Comparison of ENCODE assay signal across 21 cellular contexts in the genomic region with DNA sequence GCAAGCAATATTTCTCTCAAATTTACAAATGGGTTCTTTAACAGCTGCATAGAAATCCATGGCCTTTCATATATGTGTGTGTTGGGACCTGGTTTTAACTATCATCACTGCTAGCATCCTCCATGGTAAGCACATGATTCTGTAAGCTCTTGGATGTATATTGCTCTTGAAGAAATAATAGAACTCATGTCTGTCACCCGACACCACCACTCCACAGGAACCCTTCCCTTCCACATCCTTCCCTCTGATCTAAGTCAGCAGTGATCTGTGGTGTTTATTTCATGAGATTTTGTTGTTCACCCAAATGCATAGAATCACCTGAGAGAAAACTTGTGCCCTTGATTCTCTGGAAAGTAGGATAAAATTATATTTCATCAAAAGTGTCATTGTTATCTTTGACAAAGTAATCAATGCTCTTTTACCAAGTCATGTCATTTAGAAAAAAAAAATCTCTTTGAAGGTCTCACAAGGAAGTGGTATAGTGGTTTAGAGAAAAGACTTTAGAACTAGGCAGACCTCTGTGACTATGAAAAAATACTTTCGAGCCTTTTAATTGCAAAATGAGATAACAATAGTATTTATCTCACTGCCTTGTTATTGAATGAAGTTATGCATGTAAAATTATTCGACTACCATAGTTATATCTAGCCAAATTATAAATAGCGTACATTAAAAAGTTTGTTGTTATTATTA.
DNase-seq lines count a peak whose midpoint lies in the region; TF ChIP-seq lines count a peak whose summit lies in the region.
"Had no signal": no experiment of that assay in that cellular context is flagged by ENCODE, and none has a peak within 500 bp of the region (broad histone marks: within the 10 kb centered on the region; RNA-seq: fewer than 3 reads in every experiment).

No MANE protein-coding gene starts in this region.

- no peaks in the 10 kb centered on the region for H3K9me3 Mint-ChIP-seq in activated CD4-positive, alpha-beta T cell treated with anti-CD3 and anti-CD28 coated beads, Interleukin-2, amount 10 ng/mL, durations not matched to agents 7 days and 5 days
- no peaks in the 10 kb centered on the region for H3K9me3 Mint-ChIP-seq in activated CD4-positive, alpha-beta T cell treated with anti-CD3 and anti-CD28 coated beads, Interleukin-2, amount 10 ng/mL, durations not matched to agents 24 days and 14 days
- H3K9me3 Mint-ChIP-seq in neural progenitor cell: no peaks in the 10 kb centered on the region
- H3K9me3 Mint-ChIP-seq: memory B cell had no signal

- H2BK120ac ChIP-seq in mesenchymal stem cell (ENCODE audit: low read depth, low read length): no peak overlapping the region

- no peak overlapping the region for H3K18ac ChIP-seq in mesenchymal stem cell (ENCODE audit: low read depth in 1 of 2, low read length in 2 of 2)

- no peak overlapping the region for H4K8ac ChIP-seq in mesenchymal stem cell (ENCODE audit: low read length)

- no peak overlapping the region for H3K4me3 ChIP-seq in Jurkat, Clone E6-1 (ENCODE audit: low read length)
- H3K4me3 ChIP-seq in neural progenitor cell: no peak overlapping the region
- H3K4me3 ChIP-seq in mesenchymal stem cell (ENCODE audit: insufficient read depth in 1 of 2, low read depth in 1 of 2, low read length in 2 of 2): no peak overlapping the region
- H3K4me3 ChIP-seq: ascending aorta; BLaER1 treated with 17β-estradiol and CSF1 and Interleukin-3, amounts not matched to agents 10 nM and 100 nM; ovary; SK-N-MC; transverse colon had no signal

- H4K20me1 ChIP-seq in neural progenitor cell (ENCODE audit: low read depth): no peaks in the 10 kb centered on the region
- H4K20me1 ChIP-seq: BLaER1 treated with 17β-estradiol and CSF1 and Interleukin-3, amounts not matched to agents 10 nM and 100 nM had no signal

- peak overlapping the region; percentile 52 for H3K4me2 ChIP-seq in neural progenitor cell
- no peak overlapping the region for H3K4me2 ChIP-seq in mesenchymal stem cell (ENCODE audit: low read length, poor library complexity, severe bottlenecking)
- H3K4me2 ChIP-seq: BLaER1 treated with 17β-estradiol and CSF1 and Interleukin-3, amounts not matched to agents 10 nM and 100 nM had no signal

- no peak for TF ChIP-seq CTCF in neural progenitor cell (IDR thresholded peaks at IDR 0.05)

- peaks cover 31% of the 10 kb centered on the region for H3K27me3 Mint-ChIP-seq in activated CD4-positive, alpha-beta T cell treated with anti-CD3 and anti-CD28 coated beads, Interleukin-2, amount 10 ng/mL, durations not matched to agents 7 days and 5 days
- H3K27me3 Mint-ChIP-seq in activated CD4-positive, alpha-beta T cell treated with anti-CD3 and anti-CD28 coated beads, Interleukin-2, amount 10 ng/mL, durations not matched to agents 24 days and 14 days: no peaks in the 10 kb centered on the region
- peaks cover 8% of the 10 kb centered on the region for H3K27me3 Mint-ChIP-seq in neural progenitor cell (ENCODE audit: insufficient read depth, low read depth)
- H3K27me3 Mint-ChIP-seq: memory B cell had no signal

- no peak overlapping the region for H3K23ac ChIP-seq in mesenchymal stem cell (ENCODE audit: low read length in 2 of 2)

- no peaks in the 10 kb centered on the region for H3K9me3 ChIP-seq in neural progenitor cell (ENCODE audit: low read depth)
- H3K9me3 ChIP-seq in mesenchymal stem cell (ENCODE audit: control insufficient read depth, low read length): no peaks in the 10 kb centered on the region
- H3K9me3 ChIP-seq: ascending aorta; BLaER1 treated with 17β-estradiol and CSF1 and Interleukin-3, amounts not matched to agents 10 nM and 100 nM; ovary; transverse colon had no signal

- no peaks in the 10 kb centered on the region for H3K27me3 ChIP-seq in neural progenitor cell
- H3K27me3 ChIP-seq in mesenchymal stem cell (ENCODE audit: control insufficient read depth in 1 of 2, insufficient read depth in 1 of 2, low read length in 2 of 2): no peaks in the 10 kb centered on the region
- H3K27me3 ChIP-seq: ascending aorta; BLaER1 treated with 17β-estradiol and CSF1 and Interleukin-3, amounts not matched to agents 10 nM and 100 nM; ovary; transverse colon had no signal

- H3K27ac Mint-ChIP-seq in activated CD4-positive, alpha-beta T cell treated with anti-CD3 and anti-CD28 coated beads, Interleukin-2, amount 10 ng/mL, durations not matched to agents 7 days and 5 days: peak overlapping the region; percentile 89
- no peak overlapping the region for H3K27ac Mint-ChIP-seq in activated CD4-positive, alpha-beta T cell treated with anti-CD3 and anti-CD28 coated beads, Interleukin-2, amount 10 ng/mL, durations not matched to agents 24 days and 14 days
- H3K27ac Mint-ChIP-seq in neural progenitor cell: no peak overlapping the region
- H3K27ac Mint-ChIP-seq: memory B cell had no signal

- H3K9ac ChIP-seq in neural progenitor cell (no peak overlapping the region), mesenchymal stem cell (ENCODE audit: low read length) (no peak overlapping the region)
- H3K9ac ChIP-seq: BLaER1 treated with 17β-estradiol and CSF1 and Interleukin-3, amounts not matched to agents 10 nM and 100 nM had no signal

- H3K79me1 ChIP-seq in mesenchymal stem cell (replicated peaks; ENCODE audit: low read length, poor library complexity, severe bottlenecking): no peaks in the 10 kb centered on the region

- H3K36me3 Mint-ChIP-seq in activated CD4-positive, alpha-beta T cell treated with anti-CD3 and anti-CD28 coated beads, Interleukin-2, amount 10 ng/mL, durations not matched to agents 7 days and 5 days (ENCODE audit: low read depth): no peaks in the 10 kb centered on the region
- no peaks in the 10 kb centered on the region for H3K36me3 Mint-ChIP-seq in activated CD4-positive, alpha-beta T cell treated with anti-CD3 and anti-CD28 coated beads, Interleukin-2, amount 10 ng/mL, durations not matched to agents 24 days and 14 days (ENCODE audit: low read depth)
- H3K36me3 Mint-ChIP-seq in neural progenitor cell: no peaks in the 10 kb centered on the region
- H3K36me3 Mint-ChIP-seq: memory B cell had no signal

- H2AK5ac ChIP-seq in mesenchymal stem cell (ENCODE audit: low read length, severe bottlenecking): no peak overlapping the region

- no peaks in the 10 kb centered on the region for H3K79me2 ChIP-seq in neural progenitor cell (ENCODE audit: low read depth)

- no peak overlapping the region for H2BK15ac ChIP-seq in mesenchymal stem cell (ENCODE audit: low read depth, poor library complexity, severe bottlenecking)

- peaks cover 39% of the 10 kb centered on the region for H3K4me1 Mint-ChIP-seq in activated CD4-positive, alpha-beta T cell treated with anti-CD3 and anti-CD28 coated beads, Interleukin-2, amount 10 ng/mL, durations not matched to agents 7 days and 5 days
- peaks cover 2% of the 10 kb centered on the region for H3K4me1 Mint-ChIP-seq in activated CD4-positive, alpha-beta T cell treated with anti-CD3 and anti-CD28 coated beads, Interleukin-2, amount 10 ng/mL, durations not matched to agents 24 days and 14 days
- peaks cover 24% of the 10 kb centered on the region for H3K4me1 Mint-ChIP-seq in neural progenitor cell
- H3K4me1 Mint-ChIP-seq: memory B cell had no signal

- H3K36me3 ChIP-seq in neural progenitor cell: no peaks in the 10 kb centered on the region
- H3K36me3 ChIP-seq in mesenchymal stem cell (ENCODE audit: control insufficient read depth in 1 of 2, insufficient read depth in 2 of 2, low read depth in 1 of 2, low read length in 2 of 2): no peaks in the 10 kb centered on the region
- H3K36me3 ChIP-seq: ascending aorta; BLaER1 treated with 17β-estradiol and CSF1 and Interleukin-3, amounts not matched to agents 10 nM and 100 nM; ovary; transverse colon had no signal

- peak; percentile 61 for DNase-seq in activated CD4-positive, alpha-beta T cell treated with anti-CD3 and anti-CD28 coated beads, Interleukin-2, amount 10 ng/mL, durations not matched to agents 7 days and 5 days
- DNase-seq in activated CD4-positive, alpha-beta T cell treated with anti-CD3 and anti-CD28 coated beads, Interleukin-2, amount 10 ng/mL, durations not matched to agents 24 days and 14 days: no peak
- DNase-seq in Jurkat, Clone E6-1 (ENCODE audit: low read depth, low spot score): peak; percentile 60
- DNase-seq in SK-MEL-5 (ENCODE audit: low read depth, low spot score) (peak; percentile 93), neural progenitor cell (ENCODE audit: low spot score) (no peak), hippocampal formation (lab: John Stamatoyannopoulos, UW) (no peak), mesenchymal stem cell (no peak)
- DNase-seq: activated effector memory CD4-positive, alpha-beta T cell treated with Interleukin-2 at 50 U/mL for 16 hours; activated T-cell treated with anti-CD3 and anti-CD28 coated beads for 4 hours; COR-L47; hypothalamus; NCI-H1930; OCI-M1; ovary; stimulated activated CD4-positive, alpha-beta T cell treated with anti-CD3 and anti-CD28 coated beads, Interleukin-4, amount 100 ng/mL, for 4 hours; T-helper 1 cell; transverse colon had no signal

- no peak overlapping the region for H4K91ac ChIP-seq in mesenchymal stem cell (ENCODE audit: low read length)

- WGBS in mesenchymal stem cell: no CpG with 5 or more reads among the region's 4 CpGs

- no peak overlapping the region for H2BK5ac ChIP-seq in mesenchymal stem cell (ENCODE audit: low read depth, low read length, poor library complexity, severe bottlenecking)

- in situ Hi-C loops in SK-MEL-5 (cut with HindIII; ENCODE audit: low pct_unique_long_range_greater_than_20kb, low sequenced_read_pairs): no loop called here

- H3K4me1 ChIP-seq in neural progenitor cell: peaks cover 32% of the 10 kb centered on the region
- H3K4me1 ChIP-seq in mesenchymal stem cell (ENCODE audit: control insufficient read depth, insufficient read depth, low read depth, low read length): no peaks in the 10 kb centered on the region
- H3K4me1 ChIP-seq: ascending aorta; BLaER1 treated with 17β-estradiol and CSF1 and Interleukin-3, amounts not matched to agents 10 nM and 100 nM; transverse colon had no signal

- H3K27ac ChIP-seq in neural progenitor cell (peak overlapping the region; percentile 17), mesenchymal stem cell (ENCODE audit: low read length, poor library complexity, severe bottlenecking) (no peak overlapping the region)
- H3K27ac ChIP-seq: ascending aorta; BLaER1 treated with 17β-estradiol and CSF1 and Interleukin-3, amounts not matched to agents 10 nM and 100 nM; ovary; SK-N-MC; transverse colon had no signal

- CTCF ChIA-PET in activated CD4-positive, alpha-beta T cell treated with anti-CD3 and anti-CD28 coated beads, Interleukin-2, amount 10 ng/mL, durations not matched to agents 7 days and 5 days (lab: Charles Lee): no interaction called here

- no peak overlapping the region for H3K4ac ChIP-seq in mesenchymal stem cell (ENCODE audit: low read depth in 1 of 2, low read length in 2 of 2)

- no peak overlapping the region for H3K14ac ChIP-seq in mesenchymal stem cell (ENCODE audit: low read length in 2 of 2)

- H3F3A ChIP-seq in neural progenitor cell (ENCODE audit: low read depth): peaks cover 20% of the 10 kb centered on the region

- intact Hi-C loops in activated CD4-positive, alpha-beta T cell treated with anti-CD3 and anti-CD28 coated beads, Interleukin-2, amount 10 ng/mL, durations not matched to agents 24 days and 14 days (cut with micrococcal nuclease): no loop called here

- POLR2A ChIA-PET in activated CD4-positive, alpha-beta T cell treated with anti-CD3 and anti-CD28 coated beads, Interleukin-2, amount 10 ng/mL, durations not matched to agents 7 days and 5 days (lab: Charles Lee): no interaction called here

- no peak overlapping the region for H2BK12ac ChIP-seq in mesenchymal stem cell (ENCODE audit: low read length in 2 of 2)

- peak overlapping the region; percentile 26 for H3K4me3 Mint-ChIP-seq in activated CD4-positive, alpha-beta T cell treated with anti-CD3 and anti-CD28 coated beads, Interleukin-2, amount 10 ng/mL, durations not matched to agents 7 days and 5 days
- no peak overlapping the region for H3K4me3 Mint-ChIP-seq in activated CD4-positive, alpha-beta T cell treated with anti-CD3 and anti-CD28 coated beads, Interleukin-2, amount 10 ng/mL, durations not matched to agents 24 days and 14 days
- H3K4me3 Mint-ChIP-seq in neural progenitor cell: no peak overlapping the region
- H3K4me3 Mint-ChIP-seq: memory B cell had no signal

- H2AFZ ChIP-seq in neural progenitor cell (replicated peaks) (peak overlapping the region; percentile 11), mesenchymal stem cell (ENCODE audit: low read depth, low read length) (no peak overlapping the region)

Comparison
In these comparisons a context has a peak if more than half of its experiments do, and no peak if none do; other contexts are left out.
1. DNase-seq: peak in activated CD4-positive, alpha-beta T cell treated with anti-CD3 and anti-CD28 coated beads, Interleukin-2, amount 10 ng/mL, durations not matched to agents 7 days and 5 days (single experiment), Jurkat, Clone E6-1 (single experiment) and SK-MEL-5 (single experiment); none in activated CD4-positive, alpha-beta T cell treated with anti-CD3 and anti-CD28 coated beads, Interleukin-2, amount 10 ng/mL, durations not matched to agents 24 days and 14 days (single experiment), neural progenitor cell (single experiment), hippocampal formation (0 of 2) and mesenchymal stem cell (single experiment).